Comparison of ENCODE assay signal across 14 cellular contexts in the genomic region with DNA sequence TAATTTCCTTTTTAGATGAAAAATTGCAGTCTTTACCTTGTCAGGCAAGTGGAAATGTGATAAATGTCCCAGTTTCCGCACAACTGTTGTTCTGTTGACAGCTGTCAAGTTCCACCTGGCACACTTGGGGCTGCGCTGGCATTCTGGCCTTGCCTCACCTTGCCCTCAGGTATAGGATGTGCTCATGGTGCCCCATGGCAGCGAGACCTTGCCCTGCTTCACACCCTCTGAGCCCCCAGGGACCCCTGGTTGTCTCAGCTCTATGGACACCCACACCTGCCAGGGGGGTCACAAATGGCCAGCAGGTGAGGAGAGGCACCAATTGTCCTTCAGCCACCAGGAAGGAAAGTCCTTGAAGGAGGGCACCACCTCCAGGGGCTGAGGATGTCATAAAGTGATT. TPM values are rescaled to one million over a fixed set of nuclear protein-coding genes. Genes with fewer than 3 reads are reported as not detected.
DNase-seq lines count a peak whose midpoint lies in the region; ATAC-seq lines count a peak whose summit lies in the region.
"Had no signal": no experiment of that assay in that cellular context is flagged by ENCODE, and none has a peak within 500 bp of the region (broad histone marks: within the 10 kb centered on the region; RNA-seq: fewer than 3 reads in every experiment).

No MANE protein-coding gene starts in this region.

- H3K4me1 ChIP-seq in CD8-positive, alpha-beta memory T cell (ENCODE audit: insufficient read depth, low read length): peaks cover 95% of the 10 kb centered on the region
- H3K4me1 ChIP-seq: adrenal gland, HAP-1, transverse colon had no signal

- H3K4me3 ChIP-seq in CD8-positive, alpha-beta memory T cell (ENCODE audit: low read length): peak overlapping the region; percentile 18
- H3K4me3 ChIP-seq: adrenal gland, HAP-1, transverse colon had no signal

- no peaks in the 10 kb centered on the region for H3K27me3 ChIP-seq in CD8-positive, alpha-beta memory T cell (ENCODE audit: insufficient read depth, low read length, poor library complexity, severe bottlenecking)
- H3K27me3 ChIP-seq: adrenal gland, transverse colon had no signal

- H3K9me3 Mint-ChIP-seq in activated CD4-positive, alpha-beta T cell treated with anti-CD3 and anti-CD28 coated beads for 36 hours (ENCODE audit: low read depth): no peaks in the 10 kb centered on the region
- no peaks in the 10 kb centered on the region for H3K9me3 Mint-ChIP-seq in CD8-positive, alpha-beta memory T cell
- no peaks in the 10 kb centered on the region for H3K9me3 Mint-ChIP-seq in activated naive CD8-positive, alpha-beta T cell (ENCODE audit: low read depth)
- H3K9me3 Mint-ChIP-seq in natural killer cell treated with Interleukin-12 subunit alpha and Interleukin-12 subunit beta and Interleukin-15 and Interleukin-18, amount 100 ng/mL, for 72 hours: no peaks in the 10 kb centered on the region

- intact Hi-C loops in activated CD4-positive, alpha-beta T cell treated with anti-CD3 and anti-CD28 coated beads for 36 hours (cut with DNase I, micrococcal nuclease): loop anchor here in 1 of 2 experiments (5.0 kb wide), 1 partner anchor 68 kb away; no protein-coding TSS in a partner anchor

- no peak for ATAC-seq in activated CD4-positive, alpha-beta T cell treated with anti-CD3 and anti-CD28 coated beads for 36 hours
- ATAC-seq in natural killer cell treated with Interleukin-12 subunit alpha and Interleukin-12 subunit beta and Interleukin-15 and Interleukin-18, amount 100 ng/mL, for 72 hours: no peak
- no peak for ATAC-seq in GM21381 (IDR thresholded peaks at IDR 0.05; ENCODE audit: unreplicated experiment)

- no peaks in the 10 kb centered on the region for H3K36me3 ChIP-seq in CD8-positive, alpha-beta memory T cell (ENCODE audit: insufficient read depth, low read length)
- H3K36me3 ChIP-seq: adrenal gland, HAP-1, transverse colon had no signal

- CTCF ChIA-PET in activated CD4-positive, alpha-beta T cell treated with anti-CD3 and anti-CD28 coated beads for 36 hours (lab: Charles Lee): interaction anchor here (0.6 to 5.6 kb wide), 5 partner anchors 13 to 108 kb away, joined by 3 to 39 read pairs (median 3); no protein-coding TSS in a partner anchor
- CTCF ChIA-PET in CD8-positive, alpha-beta memory T cell (lab: Charles Lee): interaction anchor here (0.9 to 5.4 kb wide), 6 partner anchors 10 to 112 kb away, joined by 3 to 33 read pairs (median 3); no protein-coding TSS in a partner anchor

- H3K27ac Mint-ChIP-seq in activated CD4-positive, alpha-beta T cell treated with anti-CD3 and anti-CD28 coated beads for 36 hours: peak overlapping the region; percentile 97
- H3K27ac Mint-ChIP-seq in CD8-positive, alpha-beta memory T cell: peak overlapping the region; percentile 74 to 96 (median 90)
- H3K27ac Mint-ChIP-seq in activated naive CD8-positive, alpha-beta T cell: peak overlapping the region; percentile 90
- H3K27ac Mint-ChIP-seq in natural killer cell treated with Interleukin-12 subunit alpha and Interleukin-12 subunit beta and Interleukin-15 and Interleukin-18, amount 100 ng/mL, for 72 hours: peak overlapping the region; percentile 86 to 91

- peak overlapping the region; percentile 20 for H3K27ac ChIP-seq in CD8-positive, alpha-beta memory T cell (ENCODE audit: low read depth, low read length)
- H3K27ac ChIP-seq: adrenal gland, VCaP had no signal

- POLR2A ChIA-PET in activated CD4-positive, alpha-beta T cell treated with anti-CD3 and anti-CD28 coated beads for 36 hours (lab: Charles Lee): no interaction called here
- POLR2A ChIA-PET in CD8-positive, alpha-beta memory T cell (lab: Charles Lee): interaction anchor here (1.0 to 2.1 kb wide), 3 partner anchors 13 to 33 kb away, joined by 4 to 8 read pairs (median 4); no protein-coding TSS in a partner anchor

- no peaks in the 10 kb centered on the region for H3K27me3 Mint-ChIP-seq in activated CD4-positive, alpha-beta T cell treated with anti-CD3 and anti-CD28 coated beads for 36 hours
- no peaks in the 10 kb centered on the region for H3K27me3 Mint-ChIP-seq in CD8-positive, alpha-beta memory T cell
- no peaks in the 10 kb centered on the region for H3K27me3 Mint-ChIP-seq in activated naive CD8-positive, alpha-beta T cell
- H3K27me3 Mint-ChIP-seq in natural killer cell treated with Interleukin-12 subunit alpha and Interleukin-12 subunit beta and Interleukin-15 and Interleukin-18, amount 100 ng/mL, for 72 hours: no peaks in the 10 kb centered on the region

- peaks cover 94% of the 10 kb centered on the region for H3K4me1 Mint-ChIP-seq in activated CD4-positive, alpha-beta T cell treated with anti-CD3 and anti-CD28 coated beads for 36 hours
- peaks cover 89 to 97% (median 92%) of the 10 kb centered on the region in 3 donors for H3K4me1 Mint-ChIP-seq in CD8-positive, alpha-beta memory T cell
- peaks cover 96% of the 10 kb centered on the region for H3K4me1 Mint-ChIP-seq in activated naive CD8-positive, alpha-beta T cell (ENCODE audit: low read depth)
- peaks cover 75 to 81% of the 10 kb centered on the region in 2 donors for H3K4me1 Mint-ChIP-seq in natural killer cell treated with Interleukin-12 subunit alpha and Interleukin-12 subunit beta and Interleukin-15 and Interleukin-18, amount 100 ng/mL, for 72 hours (ENCODE audit: low read depth in 2 of 2)

- peak overlapping the region; percentile 57 for H3K4me3 Mint-ChIP-seq in activated CD4-positive, alpha-beta T cell treated with anti-CD3 and anti-CD28 coated beads for 36 hours
- peak overlapping the region in 6 of 7 donors; percentile 59 to 76 (median 68) for H3K4me3 Mint-ChIP-seq in CD8-positive, alpha-beta memory T cell
- H3K4me3 Mint-ChIP-seq in activated naive CD8-positive, alpha-beta T cell: peak overlapping the region; percentile 81
- H3K4me3 Mint-ChIP-seq in natural killer cell treated with Interleukin-12 subunit alpha and Interleukin-12 subunit beta and Interleukin-15 and Interleukin-18, amount 100 ng/mL, for 72 hours: peak overlapping the region; percentile 71

- H3K36me3 Mint-ChIP-seq in activated CD4-positive, alpha-beta T cell treated with anti-CD3 and anti-CD28 coated beads for 36 hours (ENCODE audit: low read depth): no peaks in the 10 kb centered on the region
- H3K36me3 Mint-ChIP-seq in CD8-positive, alpha-beta memory T cell: no peaks in the 10 kb centered on the region
- no peaks in the 10 kb centered on the region for H3K36me3 Mint-ChIP-seq in activated naive CD8-positive, alpha-beta T cell
- H3K36me3 Mint-ChIP-seq in natural killer cell treated with Interleukin-12 subunit alpha and Interleukin-12 subunit beta and Interleukin-15 and Interleukin-18, amount 100 ng/mL, for 72 hours: peaks cover 6% of the 10 kb centered on the region

- H3K9me3 ChIP-seq in CD8-positive, alpha-beta memory T cell (ENCODE audit: low read length): no peaks in the 10 kb centered on the region
- H3K9me3 ChIP-seq: adrenal gland, HAP-1, transverse colon had no signal

- no peak for DNase-seq in activated CD4-positive, alpha-beta T cell treated with anti-CD3 and anti-CD28 coated beads for 36 hours
- no peak for DNase-seq in activated CD4-positive, alpha-beta T cell treated with anti-CD3 and anti-CD28 coated beads, Interleukin-2, amount 50 U/mL, for 4 hours
- no peak for DNase-seq in CD8-positive, alpha-beta memory T cell
- no peak for DNase-seq in natural killer cell treated with Interleukin-12 subunit alpha and Interleukin-12 subunit beta and Interleukin-15 and Interleukin-18, amount 100 ng/mL, for 72 hours (ENCODE audit: low spot score)
- no peak for DNase-seq in DMS153 (lab: John Stamatoyannopoulos, UW)
- DNase-seq in GDM1 (lab: John Stamatoyannopoulos, UW): no peak
- DNase-seq: adrenal gland, IMR-90, nucleus accumbens, transverse colon had no signal

RNA-seq across cellular contexts. Expression of gene SEMA4D, which starts 37.5 kb away (rescaled TPM):
- total RNA-seq in activated CD4-positive, alpha-beta T cell treated with anti-CD3 and anti-CD28 coated beads for 36 hours: 100 to 1,000 TPM; 215 to 226 TPM
- 100 to 1,000 TPM; 238 to 243 TPM for total RNA-seq in CD8-positive, alpha-beta memory T cell
- polyA plus RNA-seq in CD8-positive, alpha-beta memory T cell: 227 TPM
- 100 to 1,000 TPM; 169 to 237 TPM for total RNA-seq in natural killer cell treated with Interleukin-12 subunit alpha and Interleukin-12 subunit beta and Interleukin-15 and Interleukin-18, amount 100 ng/mL, for 72 hours
